Comparison of ENCODE assay signal across 1 cellular context in genomic region chr10:48656241-48656921, GRCh38.
TF ChIP-seq lines count a peak whose summit lies in the region.

No MANE protein-coding gene starts in this region.

TF ChIP-seq in HepG2, 621 proteins besides CTCF, POLR2A, EP300 and RAD21 (continues in another document):
- TF ChIP-seq RFX1 (IDR thresholded peaks at IDR 0.05), result no peak
- no peak for TF ChIP-seq CREM (IDR thresholded peaks at IDR 0.05)
- TF ChIP-seq CREM (CRISPR knock-in tag; IDR thresholded peaks at IDR 0.05), result no peak
- no peak for TF ChIP-seq KMT2B (CRISPR knock-in tag; IDR thresholded peaks at IDR 0.05)
- TF ChIP-seq ZNF335 (CRISPR knock-in tag; IDR thresholded peaks at IDR 0.05), result no peak
- TF ChIP-seq TFAP4 (IDR thresholded peaks at IDR 0.05; ENCODE audit: borderline replicate concordance, low read depth), result no peak
- no peak for TF ChIP-seq CCAR2 (optimal IDR thresholded peaks at IDR 0.05; ENCODE audit: low read depth, low read length)
- TF ChIP-seq ATF7-NPFF (CRISPR knock-in tag; IDR thresholded peaks at IDR 0.05; ENCODE audit: low read depth), result peak; percentile 46; the same call in 1 of the 2 replicates
- TF ChIP-seq ZNF512B (CRISPR knock-in tag; IDR thresholded peaks at IDR 0.05; ENCODE audit: borderline replicate concordance), result no peak
- TF ChIP-seq ZNF775 (CRISPR knock-in tag; IDR thresholded peaks at IDR 0.05; ENCODE audit: borderline replicate concordance), result no peak
- no peak for TF ChIP-seq PRPF4 (IDR thresholded peaks at IDR 0.05; ENCODE audit: low read depth, low read length, poor library complexity, severe bottlenecking)
- no peak for TF ChIP-seq MBD4 (IDR thresholded peaks at IDR 0.05; ENCODE audit: borderline replicate concordance, low read length)
- no peak for TF ChIP-seq SP140L (CRISPR knock-in tag; IDR thresholded peaks at IDR 0.05; ENCODE audit: borderline replicate concordance)
- no peak for TF ChIP-seq KAT2B (IDR thresholded peaks at IDR 0.05; ENCODE audit: borderline replicate concordance, low read depth, low read length)
- TF ChIP-seq TFDP1 (CRISPR knock-in tag; IDR thresholded peaks at IDR 0.05; ENCODE audit: borderline replicate concordance), result peak; percentile 48; the same call in 1 of the 2 replicates
- TF ChIP-seq NPAS2 (CRISPR knock-in tag; IDR thresholded peaks at IDR 0.05; ENCODE audit: borderline replicate concordance), result no peak
- TF ChIP-seq LCORL (IDR thresholded peaks at IDR 0.05), result no peak
- no peak for TF ChIP-seq LCORL (CRISPR knock-in tag; IDR thresholded peaks at IDR 0.05)
- no peak for TF ChIP-seq KAT8 (CRISPR knock-in tag; IDR thresholded peaks at IDR 0.05)
- TF ChIP-seq CEBPG (CRISPR knock-in tag; IDR thresholded peaks at IDR 0.05), result peak; percentile 65
- TF ChIP-seq AHDC1 (CRISPR knock-in tag; IDR thresholded peaks at IDR 0.05; ENCODE audit: borderline replicate concordance), result no peak
- TF ChIP-seq PRDM10 (CRISPR knock-in tag; IDR thresholded peaks at IDR 0.05; ENCODE audit: low read depth), result no peak
- TF ChIP-seq BATF2 (CRISPR knock-in tag; IDR thresholded peaks at IDR 0.05), result no peak
- TF ChIP-seq SATB2 (CRISPR knock-in tag; IDR thresholded peaks at IDR 0.05), result no peak
- no peak for TF ChIP-seq BRF2 (CRISPR knock-in tag; IDR thresholded peaks at IDR 0.05)
- TF ChIP-seq ZNF691 (CRISPR knock-in tag; IDR thresholded peaks at IDR 0.05; ENCODE audit: borderline replicate concordance, low read depth), result 0 out of 2 replicates have a peak, but pooled peaks have one; percentile 58
- TF ChIP-seq ZNF160 (CRISPR knock-in tag; IDR thresholded peaks at IDR 0.05), result no peak
- TF ChIP-seq AGO1 (IDR thresholded peaks at IDR 0.05; ENCODE audit: low read depth, low read length, poor library complexity, severe bottlenecking), result no peak
- no peak for TF ChIP-seq ZNF747 (CRISPR knock-in tag; IDR thresholded peaks at IDR 0.05; ENCODE audit: borderline replicate concordance)
- peak; percentile 55 for TF ChIP-seq ZFX (CRISPR knock-in tag; IDR thresholded peaks at IDR 0.05; ENCODE audit: low read depth)
- no peak for TF ChIP-seq ZNF142 (CRISPR knock-in tag; IDR thresholded peaks at IDR 0.05)
